In the genomic region with DNA sequence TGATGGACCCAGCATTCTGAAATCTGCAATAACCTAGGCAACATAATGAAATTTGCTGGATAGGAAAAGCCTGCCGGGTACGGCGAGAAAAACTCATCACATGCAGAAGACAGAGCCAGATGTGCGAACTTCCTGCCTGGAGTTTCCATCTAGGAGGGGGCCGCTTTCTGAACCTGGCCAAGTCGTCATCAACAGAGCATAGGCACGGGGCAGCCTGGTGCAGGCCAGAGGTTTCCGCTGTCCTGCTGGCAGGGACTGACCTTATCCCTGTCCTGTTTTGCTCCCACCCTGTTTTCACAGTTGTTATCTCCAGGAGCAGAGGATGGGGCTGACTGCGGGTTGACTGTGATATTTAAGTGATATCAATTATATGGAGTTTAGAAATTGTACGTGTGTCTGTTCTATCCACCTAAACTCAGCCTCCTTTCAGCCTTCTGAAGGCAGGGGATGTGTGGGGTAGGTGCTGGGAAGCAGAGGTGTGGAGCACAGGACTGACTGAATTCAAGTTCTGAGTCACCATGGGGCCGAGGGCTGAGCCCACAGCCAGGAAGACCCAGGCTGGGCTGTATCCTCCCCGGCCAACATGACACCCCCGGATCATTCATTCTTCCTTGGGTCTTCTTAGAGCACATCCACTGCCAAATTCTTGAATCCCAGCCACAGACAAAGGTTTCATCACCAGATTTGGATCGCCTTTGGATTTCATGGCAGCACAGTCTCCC, we compare ENCODE assay signal across 1 cellular context.
TF ChIP-seq lines count a peak whose summit lies in the region.

No MANE protein-coding gene starts in this region.

TF ChIP-seq in SK-N-SH, 30 proteins besides CTCF, POLR2A, EP300 and RAD21 (continued from another document):
- TF ChIP-seq, protein P1, sequence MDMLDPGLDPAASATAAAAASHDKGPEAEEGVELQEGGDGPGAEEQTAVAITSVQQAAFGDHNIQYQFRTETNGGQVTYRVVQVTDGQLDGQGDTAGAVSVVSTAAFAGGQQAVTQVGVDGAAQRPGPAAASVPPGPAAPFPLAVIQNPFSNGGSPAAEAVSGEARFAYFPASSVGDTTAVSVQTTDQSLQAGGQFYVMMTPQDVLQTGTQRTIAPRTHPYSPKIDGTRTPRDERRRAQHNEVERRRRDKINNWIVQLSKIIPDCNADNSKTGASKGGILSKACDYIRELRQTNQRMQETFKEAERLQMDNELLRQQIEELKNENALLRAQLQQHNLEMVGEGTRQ (IDR thresholded peaks at IDR 0.05; ENCODE audit: borderline replicate concordance, low read depth, low read length) = no peak
- TF ChIP-seq, protein P2, sequence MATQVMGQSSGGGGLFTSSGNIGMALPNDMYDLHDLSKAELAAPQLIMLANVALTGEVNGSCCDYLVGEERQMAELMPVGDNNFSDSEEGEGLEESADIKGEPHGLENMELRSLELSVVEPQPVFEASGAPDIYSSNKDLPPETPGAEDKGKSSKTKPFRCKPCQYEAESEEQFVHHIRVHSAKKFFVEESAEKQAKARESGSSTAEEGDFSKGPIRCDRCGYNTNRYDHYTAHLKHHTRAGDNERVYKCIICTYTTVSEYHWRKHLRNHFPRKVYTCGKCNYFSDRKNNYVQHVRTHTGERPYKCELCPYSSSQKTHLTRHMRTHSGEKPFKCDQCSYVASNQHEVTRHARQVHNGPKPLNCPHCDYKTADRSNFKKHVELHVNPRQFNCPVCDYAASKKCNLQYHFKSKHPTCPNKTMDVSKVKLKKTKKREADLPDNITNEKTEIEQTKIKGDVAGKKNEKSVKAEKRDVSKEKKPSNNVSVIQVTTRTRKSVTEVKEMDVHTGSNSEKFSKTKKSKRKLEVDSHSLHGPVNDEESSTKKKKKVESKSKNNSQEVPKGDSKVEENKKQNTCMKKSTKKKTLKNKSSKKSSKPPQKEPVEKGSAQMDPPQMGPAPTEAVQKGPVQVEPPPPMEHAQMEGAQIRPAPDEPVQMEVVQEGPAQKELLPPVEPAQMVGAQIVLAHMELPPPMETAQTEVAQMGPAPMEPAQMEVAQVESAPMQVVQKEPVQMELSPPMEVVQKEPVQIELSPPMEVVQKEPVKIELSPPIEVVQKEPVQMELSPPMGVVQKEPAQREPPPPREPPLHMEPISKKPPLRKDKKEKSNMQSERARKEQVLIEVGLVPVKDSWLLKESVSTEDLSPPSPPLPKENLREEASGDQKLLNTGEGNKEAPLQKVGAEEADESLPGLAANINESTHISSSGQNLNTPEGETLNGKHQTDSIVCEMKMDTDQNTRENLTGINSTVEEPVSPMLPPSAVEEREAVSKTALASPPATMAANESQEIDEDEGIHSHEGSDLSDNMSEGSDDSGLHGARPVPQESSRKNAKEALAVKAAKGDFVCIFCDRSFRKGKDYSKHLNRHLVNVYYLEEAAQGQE (IDR thresholded peaks at IDR 0.05; ENCODE audit: low read depth, low read length) = no peak
- no peak for TF ChIP-seq TCF12 (IDR thresholded peaks at IDR 0.05)
- no peak for TF ChIP-seq FOXJ3 (CRISPR knock-in tag; IDR thresholded peaks at IDR 0.05)
TF ChIP-seq in SK-N-SH: peak in this region for 0.
